ENCODE assay signal across 28 cellular contexts in the genomic region with DNA sequence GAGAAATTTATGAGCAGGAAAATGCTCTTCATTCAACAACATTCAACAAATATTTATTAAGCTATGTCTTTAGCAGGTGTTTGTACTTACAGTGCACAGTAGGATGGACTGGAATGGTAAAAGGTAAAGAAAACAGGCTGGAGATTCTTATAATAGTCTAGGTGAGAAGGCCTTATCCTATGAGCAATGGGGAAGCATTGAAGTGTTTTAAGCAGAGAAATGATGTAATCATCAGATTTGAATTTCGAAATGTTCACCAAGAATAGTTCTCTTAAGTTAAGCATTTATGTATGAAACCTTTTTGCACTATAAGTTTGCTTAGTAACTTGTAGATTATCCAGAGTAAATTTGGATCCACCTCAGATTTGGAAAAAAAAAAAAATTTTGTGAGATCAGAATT.
DNase-seq lines count a peak whose midpoint lies in the region; TF ChIP-seq lines count a peak whose summit lies in the region.
"Had no signal": no experiment of that assay in that cellular context is flagged by ENCODE, and none has a peak within 500 bp of the region (broad histone marks: within the 10 kb centered on the region; RNA-seq: fewer than 3 reads in every experiment).

No MANE protein-coding gene starts in this region.

- H3K9me3 ChIP-seq in CD8-positive, alpha-beta memory T cell (ENCODE audit: low read length) = no peaks in the 10 kb centered on the region

- H3K27me3 ChIP-seq in CD8-positive, alpha-beta memory T cell (ENCODE audit: insufficient read depth, low read length, poor library complexity, severe bottlenecking) = no peaks in the 10 kb centered on the region
- H3K27me3 ChIP-seq: SJCRH30 had no signal

- no peak overlapping the region for H3K27ac Mint-ChIP-seq in CD8-positive, alpha-beta memory T cell
- H3K27ac Mint-ChIP-seq: activated B cell treated with CpG ODN at 0.5 μM for 24 hours; activated CD4-positive, alpha-beta T cell treated with anti-CD3 and anti-CD28 coated beads, Interleukin-2, amount 10 ng/mL, durations not matched to agents 7 days and 5 days; endodermal cell; H9; IgD-negative memory B cell; stimulated activated naive CD8-positive, alpha-beta T cell treated with anti-CD3 and anti-CD28 coated beads, Interleukin-15, Interleukin-2, amounts not matched to agents 100 ng/mL and 50 ng/mL, for 24 hours; T-cell had no signal

- H3K9me3 Mint-ChIP-seq in CD8-positive, alpha-beta memory T cell = peaks cover 0 to 12% (median 7%) of the 10 kb centered on the region in 5 donors

- TF ChIP-seq CTCF in NB4 (IDR thresholded peaks at IDR 0.05; ENCODE audit: low read depth, low read length) = no peak
- no peak for TF ChIP-seq CTCF in choroid plexus epithelial cell (conservative IDR thresholded peaks at IDR 0.05; ENCODE audit: low read depth, low read length)

- H3K4me1 Mint-ChIP-seq in CD8-positive, alpha-beta memory T cell = peaks cover 4 to 9% (median 6%) of the 10 kb centered on the region in 3 donors
- H3K4me1 Mint-ChIP-seq: activated B cell treated with CpG ODN at 0.5 μM for 24 hours, endodermal cell had no signal

- H3K4me3 ChIP-seq in NB4 (ENCODE audit: low read depth, low read length) (no peak overlapping the region), choroid plexus epithelial cell (ENCODE audit: low read depth, low read length) (no peak overlapping the region)
- no peak overlapping the region for H3K4me3 ChIP-seq in CD8-positive, alpha-beta memory T cell (ENCODE audit: low read length)
- H3K4me3 ChIP-seq: SJCRH30, thoracic aorta had no signal

- TF ChIP-seq POLR2A in NB4 (IDR thresholded peaks at IDR 0.05; ENCODE audit: extremely low read depth, insufficient read length) = no peak

- peaks cover 5% of the 10 kb centered on the region for H3K36me3 ChIP-seq in CD8-positive, alpha-beta memory T cell (ENCODE audit: insufficient read depth, low read length)
- H3K36me3 ChIP-seq: SJCRH30, thoracic aorta had no signal

- peaks cover 10 to 37% (median 31%) of the 10 kb centered on the region in 3 donors for H3K36me3 Mint-ChIP-seq in CD8-positive, alpha-beta memory T cell

- H3K27me3 Mint-ChIP-seq in CD8-positive, alpha-beta memory T cell = no peaks in the 10 kb centered on the region
- H3K27me3 Mint-ChIP-seq: activated B cell treated with CpG ODN at 0.5 μM for 24 hours; activated CD4-positive, alpha-beta T cell treated with anti-CD3 and anti-CD28 coated beads, Interleukin-2, amount 10 ng/mL, durations not matched to agents 7 days and 5 days; IgD-negative memory B cell; stimulated activated naive CD8-positive, alpha-beta T cell treated with anti-CD3 and anti-CD28 coated beads, Interleukin-15, Interleukin-2, amounts not matched to agents 100 ng/mL and 50 ng/mL, for 24 hours; T-cell had no signal

- no peaks in the 10 kb centered on the region for H3K4me1 ChIP-seq in CD8-positive, alpha-beta memory T cell (ENCODE audit: insufficient read depth, low read length)
- H3K4me1 ChIP-seq: SJCRH30 had no signal

- H3K4me3 Mint-ChIP-seq in CD8-positive, alpha-beta memory T cell = no peak overlapping the region
- H3K4me3 Mint-ChIP-seq: activated B cell treated with CpG ODN at 0.5 μM for 24 hours; activated CD4-positive, alpha-beta T cell treated with anti-CD3 and anti-CD28 coated beads, Interleukin-2, amount 10 ng/mL, durations not matched to agents 7 days and 5 days; activated T-cell treated with anti-CD3 and anti-CD28 coated beads, Interleukin-2, amount 50 U/mL, for 4 hours; endodermal cell; H9; IgD-negative memory B cell; stimulated activated naive CD8-positive, alpha-beta T cell treated with anti-CD3 and anti-CD28 coated beads, Interleukin-15, Interleukin-2, amounts not matched to agents 100 ng/mL and 50 ng/mL, for 24 hours; T-cell had no signal

- no peak overlapping the region for H3K27ac ChIP-seq in CD8-positive, alpha-beta memory T cell (ENCODE audit: low read depth, low read length)
- H3K27ac ChIP-seq: SJCRH30, thoracic aorta had no signal

- POLR2A ChIA-PET in CD8-positive, alpha-beta memory T cell (lab: Charles Lee) = no interaction called here

- peak; percentile 56 for DNase-seq in SKM-1 treated with dmso at 0.1 percent for 144 hours (lab: John Stamatoyannopoulos, UW; ENCODE audit: unreplicated experiment)
- DNase-seq in SKM-1 (lab: John Stamatoyannopoulos, UW; ENCODE audit: unreplicated experiment) = no peak
- DNase-seq in NB4 (ENCODE audit: low read depth) = peak; percentile 66
- DNase-seq in choroid plexus epithelial cell (ENCODE audit: low read depth) = peak; percentile 49
- peak; percentile 72 for DNase-seq in renal cortical epithelial cell (ENCODE audit: low read depth)
- no peak for DNase-seq in glomerular visceral epithelial cell (ENCODE audit: extremely low spot score)
- no peak for DNase-seq in CD8-positive, alpha-beta memory T cell
- DNase-seq in globus pallidus (ENCODE audit: low spot score) = no peak
- DNase-seq: activated B cell treated with CpG ODN at 0.5 μM for 24 hours; activated CD4-positive, alpha-beta T cell treated with anti-CD3 and anti-CD28 coated beads, Interleukin-2, amount 10 ng/mL, durations not matched to agents 7 days and 5 days; activated T-cell treated with anti-CD3 and anti-CD28 coated beads, Interleukin-2, amount 50 U/mL, for 4 hours; Calu3; dermis blood vessel endothelial cell; DMS79; endodermal cell; H9; left ventricle myocardium superior; mesendoderm; NCI-H1417; NCI-H2029; NCI-H748 treated with DMSO at 0.1 percent for 48 hours; right cardiac atrium; SJCRH30; stimulated activated CD4-positive, alpha-beta T cell treated with anti-CD3 and anti-CD28 coated beads, Interleukin-1b, Interleukin-23, amount 100 ng/mL, for 48 hours; T-cell had no signal

- CTCF ChIA-PET in CD8-positive, alpha-beta memory T cell (lab: Charles Lee) = no interaction called here

Comparison
In these comparisons a context has a peak if more than half of its experiments do, and no peak if none do; other contexts are left out.
1. DNase-seq: peak in SKM-1 treated with dmso at 0.1 percent for 144 hours (single experiment), NB4 (single experiment), choroid plexus epithelial cell (single experiment) and renal cortical epithelial cell (single experiment); none in SKM-1 (single experiment), glomerular visceral epithelial cell (single experiment), CD8-positive, alpha-beta memory T cell (0 of 5) and globus pallidus (single experiment).